In genomic region chr19:42561512-42561911, GRCh38 we compare ENCODE assay signal across 29 cellular contexts. TPM values are rescaled to one million over a fixed set of nuclear protein-coding genes. Genes with fewer than 3 reads are reported as not detected.
DNase-seq lines count a peak whose midpoint lies in the region; ATAC-seq and TF ChIP-seq lines count a peak whose summit lies in the region.
"Had no signal": no experiment of that assay in that cellular context is flagged by ENCODE, and none has a peak within 500 bp of the region (broad histone marks: within the 10 kb centered on the region; RNA-seq: fewer than 3 reads in every experiment).

No MANE protein-coding gene starts in this region.

- H3K27me3 Mint-ChIP-seq in WTC11 (ENCODE audit: low read depth), result peaks cover 20% of the 10 kb centered on the region
- peaks cover 6% of the 10 kb centered on the region for H3K27me3 Mint-ChIP-seq in neural progenitor cell (ENCODE audit: insufficient read depth, low read depth)

- H3K36me3 ChIP-seq in right atrium auricular region (no peaks in the 10 kb centered on the region), heart left ventricle (no peaks in the 10 kb centered on the region), neural progenitor cell (no peaks in the 10 kb centered on the region), psoas muscle (ENCODE audit: insufficient read depth in 1 of 2, low read depth in 1 of 2) (no peaks in the 10 kb centered on the region)
- H3K36me3 ChIP-seq: BE2C, Peyer's patch had no signal

- DNase-seq in right atrium auricular region (ENCODE audit: low spot score) (peak; percentile 9), heart left ventricle (no peak), WTC11 (ENCODE audit: low spot score) (no peak), left colon (no peak), neural progenitor cell (ENCODE audit: low spot score) (no peak), psoas muscle (no peak), NCI-H2081 (lab: John Stamatoyannopoulos, UW) (no peak)
- DNase-seq: ACHN; BE2C; CD8-positive, alpha-beta memory T cell; DMS79 treated with DMSO at 0.1 percent for 48 hours; GF-D8; GM23248; HCEC 1CT; Kasumi-1; NCI-H1092 treated with DMSO at 0.1 percent for 48 hours; NCI-H1436 treated with DMSO at 0.1 percent for 48 hours; NCI-H1930; NCI-H446 treated with DMSO at 0.1 percent for 48 hours; NCI-H526; NCI-H82; NK-92 treated with Interleukin-12 subunit alpha and Interleukin-12 subunit beta, amount 100 ng/mL, for 24 hours; Peyer's patch; SHP77 treated with DMSO at 0.1 percent for 48 hours had no signal

- no peaks in the 10 kb centered on the region for H3K27me3 ChIP-seq in right atrium auricular region
- H3K27me3 ChIP-seq in heart left ventricle, result peaks cover 0 to 20% (median 0%) of the 10 kb centered on the region in 9 donors
- H3K27me3 ChIP-seq in neural progenitor cell, result no peaks in the 10 kb centered on the region
- peaks cover 0 to 2% (median 0%) of the 10 kb centered on the region in 3 donors for H3K27me3 ChIP-seq in psoas muscle (ENCODE audit: insufficient read depth in 3 of 3, low read length in 2 of 3)
- H3K27me3 ChIP-seq: BE2C, Peyer's patch had no signal

- H3K9me3 Mint-ChIP-seq in WTC11 (peaks cover 10% of the 10 kb centered on the region), neural progenitor cell (peaks cover 2% of the 10 kb centered on the region)

- H3K79me2 ChIP-seq in neural progenitor cell (ENCODE audit: low read depth), result no peaks in the 10 kb centered on the region

- intact Hi-C loops in heart left ventricle (cut with DNase I) (no loop called here), left colon (cut with DNase I, micrococcal nuclease) (no loop called here), psoas muscle (cut with DNase I) (no loop called here)

- H3K4me3 Mint-ChIP-seq in WTC11 (no peak overlapping the region), neural progenitor cell (no peak overlapping the region)
- H3K4me3 Mint-ChIP-seq: CD8-positive, alpha-beta memory T cell had no signal

- no peak for ATAC-seq in heart left ventricle
- no peak; the same call in 1 of the 2 replicates for ATAC-seq in WTC11
- peak; percentile 26 for ATAC-seq in left colon
- no peak for ATAC-seq in psoas muscle
- ATAC-seq in GM21390 (IDR thresholded peaks at IDR 0.05; ENCODE audit: unreplicated experiment), result no peak

- no peaks in the 10 kb centered on the region for H3F3A ChIP-seq in neural progenitor cell (ENCODE audit: low read depth)

- H3K36me3 Mint-ChIP-seq in WTC11 (peaks cover 2% of the 10 kb centered on the region; the same call in 1 of the 2 replicates), neural progenitor cell (no peaks in the 10 kb centered on the region)
- H3K36me3 Mint-ChIP-seq: CD8-positive, alpha-beta memory T cell had no signal

- H3K9me3 ChIP-seq in right atrium auricular region, result no peaks in the 10 kb centered on the region
- H3K9me3 ChIP-seq in heart left ventricle, result no peaks in the 10 kb centered on the region
- H3K9me3 ChIP-seq in neural progenitor cell (ENCODE audit: low read depth), result no peaks in the 10 kb centered on the region
- no peaks in the 10 kb centered on the region for H3K9me3 ChIP-seq in psoas muscle
- H3K9me3 ChIP-seq: BE2C, Peyer's patch had no signal

- CTCF ChIA-PET in WTC11 (lab: Charles Lee), result interaction anchor here (0.5 to 4.7 kb wide), 15 partner anchors 10 to 149 kb away, joined by 3 to 39 read pairs (median 5); no protein-coding TSS in a partner anchor

- H3K4me1 ChIP-seq in right atrium auricular region (peaks cover 0 to 10% of the 10 kb centered on the region in 2 donors), heart left ventricle (peaks cover 0 to 10% (median 7%) of the 10 kb centered on the region in 12 donors), neural progenitor cell (no peaks in the 10 kb centered on the region), psoas muscle (peaks cover 6% of the 10 kb centered on the region)
- H3K4me1 ChIP-seq: BE2C, Peyer's patch had no signal

- H3K9ac ChIP-seq in neural progenitor cell, result no peak overlapping the region
- H3K9ac ChIP-seq: GM23248 had no signal

- H2AFZ ChIP-seq in neural progenitor cell (replicated peaks), result no peak overlapping the region
- H2AFZ ChIP-seq: GM23248 had no signal

- no peak for TF ChIP-seq POLR2A in heart left ventricle (IDR thresholded peaks at IDR 0.05)

- TF ChIP-seq CTCF in right atrium auricular region (IDR thresholded peaks at IDR 0.05), result no peak
- no peak for TF ChIP-seq CTCF in heart left ventricle (IDR thresholded peaks at IDR 0.05)
- TF ChIP-seq CTCF in WTC11 (IDR thresholded peaks at IDR 0.05), result no peak
- TF ChIP-seq CTCF in neural progenitor cell (IDR thresholded peaks at IDR 0.05), result no peak
- TF ChIP-seq CTCF in psoas muscle (IDR thresholded peaks at IDR 0.05), result no peak

- no peaks in the 10 kb centered on the region for H4K20me1 ChIP-seq in neural progenitor cell (ENCODE audit: low read depth)

- no peak overlapping the region for H3K27ac ChIP-seq in right atrium auricular region
- no peak overlapping the region for H3K27ac ChIP-seq in heart left ventricle
- H3K27ac ChIP-seq in neural progenitor cell, result no peak overlapping the region
- H3K27ac ChIP-seq in psoas muscle, result no peak overlapping the region
- H3K27ac ChIP-seq: 22Rv1, GM23248, HL-60, Peyer's patch had no signal

- 69 to 90% (median 73%) methylated on average over 2 of the region's 2 CpGs for WGBS in heart left ventricle, 4 donors
- 80 to 84% (median 81%) methylated on average over 2 of the region's 2 CpGs for WGBS in psoas muscle, 3 donors

- H3K4me2 ChIP-seq in neural progenitor cell, result no peak overlapping the region

- H3K4me3 ChIP-seq in right atrium auricular region (no peak overlapping the region), heart left ventricle (no peak overlapping the region), neural progenitor cell (no peak overlapping the region), psoas muscle (no peak overlapping the region)
- H3K4me3 ChIP-seq: GM23248, Peyer's patch had no signal

- H3K27ac Mint-ChIP-seq in WTC11 (no peak overlapping the region), neural progenitor cell (peak overlapping the region; percentile 3)
- H3K27ac Mint-ChIP-seq: CD14-positive monocyte had no signal

- H3K4me1 Mint-ChIP-seq in WTC11, result peaks cover 29% of the 10 kb centered on the region
- H3K4me1 Mint-ChIP-seq in neural progenitor cell, result no peaks in the 10 kb centered on the region

- POLR2A ChIA-PET in WTC11 (lab: Charles Lee), result no interaction called here

TF ChIP-seq in WTC11, 78 proteins besides CTCF, POLR2A, EP300 and RAD21:
- TF ChIP-seq ZNF396 (CRISPR knock-in tag; IDR thresholded peaks at IDR 0.05; ENCODE audit: borderline replicate concordance), result no peak
- TF ChIP-seq ATF1 (CRISPR knock-in tag; IDR thresholded peaks at IDR 0.05), result no peak
- TF ChIP-seq ZNF263 (CRISPR knock-in tag; IDR thresholded peaks at IDR 0.05; ENCODE audit: low read depth), result peak; percentile 93
- no peak for TF ChIP-seq ATF3 (CRISPR knock-in tag; conservative IDR thresholded peaks at IDR 0.05)

RNA-seq across cellular contexts. Expression of gene CEACAM8, which starts 33.2 kb away (rescaled TPM):
- total RNA-seq in right atrium auricular region, result not detected
- under 1 TPM in 2 of 9 donors, not detected in 7; 0.10 to 0.56 TPM for total RNA-seq in heart left ventricle
- polyA plus RNA-seq in heart left ventricle, result not detected
- total RNA-seq in WTC11 (2021), result not detected in 3 replicates
- total RNA-seq in left colon, result 1 to 10 TPM in 1 of 2 donors, under 1 TPM in 1; 0.89 to 1.7 TPM
- not detected in 2 replicates for total RNA-seq in neural progenitor cell (ENCODE audit: low replicate concordance)
- total RNA-seq in psoas muscle, result under 1 TPM in 1 of 4 donors, not detected in 3; 0.25 TPM
- polyA plus RNA-seq in psoas muscle, result under 1 TPM in 1 of 3 donors, not detected in 2; 0.03 TPM
- total RNA-seq: CD8-positive, alpha-beta memory T cell; GM23248; M059J; Peyer's patch had no signal
- polyA plus RNA-seq: CD14-positive monocyte; CD8-positive, alpha-beta memory T cell; GM23248 had no signal

RNA-seq across cellular contexts. Expression of gene CEACAM1, which starts 33.2 kb away (rescaled TPM):
- total RNA-seq in right atrium auricular region (under 1 TPM; 0.78 to 0.94 TPM), heart left ventricle (1 to 10 TPM; 1.3 to 8.3 (median 2.5) TPM), WTC11 (2021) (0.82 to 2.0 TPM (median 1.2 TPM) in 3 replicates), left colon (1,000 to 10,000 TPM in 1 of 2 donors, 100 to 1,000 TPM in 1; 627 to 1,309 TPM), neural progenitor cell (ENCODE audit: low replicate concordance) (0.03 and 0.39 TPM in 2 replicates), psoas muscle (1 to 10 TPM; 1.0 to 4.8 (median 1.8) TPM)
- polyA plus RNA-seq in heart left ventricle (1 to 10 TPM; 1.6 to 2.1 TPM), psoas muscle (1 to 10 TPM in 1 of 3 donors, under 1 TPM in 2; 0.62 to 1.4 (median 0.83) TPM)
- total RNA-seq: GM23248 had no signal
- polyA plus RNA-seq: GM23248 had no signal

Comparison
In these comparisons a context has a peak if more than half of its experiments do, and no peak if none do; other contexts are left out.
1. RNA of gene CEACAM1, which starts 33.2 kb away (total RNA-seq): 627 to 1,309 TPM in left colon; 1.3 to 8.3 TPM in heart left ventricle, 1.0 to 4.8 TPM in psoas muscle, 0.82 to 2.0 TPM in WTC11, 0.78 to 0.94 TPM in right atrium auricular region and 0.03 to 0.39 TPM in neural progenitor cell; every median in the first group is over 10 times any median in the second.